In genomic region chr17:50102164-50102991, GRCh38 we compare ENCODE assay signal across 9 cellular contexts. TPM values are rescaled to one million over a fixed set of nuclear protein-coding genes. Genes with fewer than 3 reads are reported as not detected.
DNase-seq lines count a peak whose midpoint lies in the region; ATAC-seq and TF ChIP-seq lines count a peak whose summit lies in the region.
"Had no signal": no experiment of that assay in that cellular context is flagged by ENCODE, and none has a peak within 500 bp of the region (broad histone marks: within the 10 kb centered on the region; RNA-seq: fewer than 3 reads in every experiment).

No MANE protein-coding gene starts in this region.

- H3K9me3 Mint-ChIP-seq in T-cell = no peaks in the 10 kb centered on the region
- H3K9me3 Mint-ChIP-seq: activated naive CD4-positive, alpha-beta T cell treated with anti-CD3 and anti-CD28 coated beads, Interleukin-2, amount 10 ng/mL, durations not matched to agents 7 days and 5 days had no signal

- no peak overlapping the region for H3K4me3 ChIP-seq in ovary

- peaks cover 21% of the 10 kb centered on the region for H3K36me3 Mint-ChIP-seq in T-cell

- ATAC-seq in left ventricle myocardium superior (peak; percentile 87), T-cell (replicated peaks in 1 of 4) (no peak), GM18907 (IDR thresholded peaks at IDR 0.05; ENCODE audit: unreplicated experiment) (no peak)

- TF ChIP-seq CTCF in ovary (IDR thresholded peaks at IDR 0.05) = no peak

- H3K27me3 Mint-ChIP-seq in T-cell = no peaks in the 10 kb centered on the region
- H3K27me3 Mint-ChIP-seq: activated naive CD4-positive, alpha-beta T cell treated with anti-CD3 and anti-CD28 coated beads, Interleukin-2, amount 10 ng/mL, durations not matched to agents 7 days and 5 days had no signal

- POLR2A ChIA-PET in T-cell (lab: Charles Lee) = interaction anchor here in 1 of 2 donors (0.6 kb wide), 1 partner anchor 276 kb away, joined by 3 read pairs; no protein-coding TSS in a partner anchor

- H3K27me3 ChIP-seq in ovary = no peaks in the 10 kb centered on the region

- DNase-seq in AG08395 (ENCODE audit: low spot score) = peak; percentile 29
- peak; percentile 83 for DNase-seq in SW480 (ENCODE audit: low spot score)
- peak; percentile 91 for DNase-seq in left ventricle myocardium superior
- peak in 2 of 5 donors; percentile 55 to 63 for DNase-seq in ovary
- no peak for DNase-seq in T-cell
- no peak for DNase-seq in NCI-H1436 (lab: John Stamatoyannopoulos, UW)
- DNase-seq in T1000 (lab: John Stamatoyannopoulos, UW) = no peak
- DNase-seq: activated naive CD4-positive, alpha-beta T cell treated with anti-CD3 and anti-CD28 coated beads, Interleukin-2, amount 10 ng/mL, durations not matched to agents 7 days and 5 days had no signal

- no peaks in the 10 kb centered on the region for H3K36me3 ChIP-seq in ovary

- intact Hi-C loops in left ventricle myocardium superior (cut with micrococcal nuclease) = loop anchor here (10.0 kb wide), 1 partner anchor 62 kb away; the partner anchor contains the start of gene SGCA
- intact Hi-C loops in ovary (cut with DNase I) = no loop called here

- H3K4me1 Mint-ChIP-seq in T-cell = peaks cover 11 to 17% (median 12%) of the 10 kb centered on the region in 3 donors

- no peak for TF ChIP-seq EP300 in ovary (IDR thresholded peaks at IDR 0.05)

- H3K4me1 ChIP-seq in ovary (ENCODE audit: insufficient read depth) = peaks cover 14% of the 10 kb centered on the region

- 63 to 68% (median 64%) methylated on average over 12 to 15 of the region's 15 CpGs for WGBS in ovary, 3 donors

- peak overlapping the region; percentile 67 to 80 for H3K27ac ChIP-seq in ovary

- no peaks in the 10 kb centered on the region for H3K9me3 ChIP-seq in ovary

- CTCF ChIA-PET in T-cell (lab: Charles Lee) = no interaction called here

- no peak for TF ChIP-seq POLR2A in ovary (IDR thresholded peaks at IDR 0.05)

- H3K27ac Mint-ChIP-seq in T-cell = no peak overlapping the region
- H3K27ac Mint-ChIP-seq: activated naive CD4-positive, alpha-beta T cell treated with anti-CD3 and anti-CD28 coated beads, Interleukin-2, amount 10 ng/mL, durations not matched to agents 7 days and 5 days had no signal

- no peak overlapping the region for H3K4me3 Mint-ChIP-seq in T-cell
- H3K4me3 Mint-ChIP-seq: activated naive CD4-positive, alpha-beta T cell treated with anti-CD3 and anti-CD28 coated beads, Interleukin-2, amount 10 ng/mL, durations not matched to agents 7 days and 5 days had no signal

RNA-seq across cellular contexts. Expression of gene PDK2, which starts 7.2 kb away (rescaled TPM):
- total RNA-seq in left ventricle myocardium superior = 277 TPM
- total RNA-seq in ovary = 10 to 100 TPM; 36.5 to 83.2 (median 54.7) TPM
- polyA plus RNA-seq in ovary = 10 to 100 TPM; 51.2 to 82.7 TPM
- total RNA-seq in T-cell = 10 to 100 TPM; 18.8 to 37.2 (median 30.0) TPM

RNA-seq across cellular contexts. Expression of gene SAMD14, which starts 27.6 kb away (rescaled TPM):
- total RNA-seq in left ventricle myocardium superior = 1.2 TPM
- total RNA-seq in ovary = 1 to 10 TPM in 5 of 7 donors, under 1 TPM in 2; 0.36 to 4.9 (median 1.7) TPM
- 1 to 10 TPM in 1 of 2 donors, under 1 TPM in 1; 0.77 to 2.2 TPM for polyA plus RNA-seq in ovary
- under 1 TPM; 0.23 to 0.70 (median 0.35) TPM for total RNA-seq in T-cell

RNA-seq across cellular contexts. Expression of gene ITGA3, which starts 46.5 kb away (rescaled TPM):
- total RNA-seq in left ventricle myocardium superior = 16.5 TPM
- 100 to 1,000 TPM in 1 of 7 donors, 10 to 100 TPM in 6; 23.6 to 132 (median 41.7) TPM for total RNA-seq in ovary
- 10 to 100 TPM; 28.2 to 34.2 TPM for polyA plus RNA-seq in ovary
- 10 to 100 TPM in 3 of 5 donors, 1 to 10 TPM in 2; 8.5 to 20.0 (median 14.8) TPM for total RNA-seq in T-cell

RNA-seq across cellular contexts. Expression of gene PPP1R9B, which starts 48.1 kb away (rescaled TPM):
- 37.6 TPM for total RNA-seq in left ventricle myocardium superior
- 100 to 1,000 TPM in 1 of 7 donors, 10 to 100 TPM in 6; 14.8 to 109 (median 75.4) TPM for total RNA-seq in ovary
- polyA plus RNA-seq in ovary = 10 to 100 TPM; 17.8 to 33.0 TPM
- total RNA-seq in T-cell = 10 to 100 TPM; 69.5 to 95.9 (median 91.3) TPM

Comparison
In these comparisons a context has a peak if more than half of its experiments do, and no peak if none do; other contexts are left out.
1. DNase-seq: peak in AG08395 (single experiment), SW480 (single experiment) and left ventricle myocardium superior (single experiment); none in T-cell (0 of 34), NCI-H1436 (single experiment) and T1000 (single experiment).